In the genomic region with DNA sequence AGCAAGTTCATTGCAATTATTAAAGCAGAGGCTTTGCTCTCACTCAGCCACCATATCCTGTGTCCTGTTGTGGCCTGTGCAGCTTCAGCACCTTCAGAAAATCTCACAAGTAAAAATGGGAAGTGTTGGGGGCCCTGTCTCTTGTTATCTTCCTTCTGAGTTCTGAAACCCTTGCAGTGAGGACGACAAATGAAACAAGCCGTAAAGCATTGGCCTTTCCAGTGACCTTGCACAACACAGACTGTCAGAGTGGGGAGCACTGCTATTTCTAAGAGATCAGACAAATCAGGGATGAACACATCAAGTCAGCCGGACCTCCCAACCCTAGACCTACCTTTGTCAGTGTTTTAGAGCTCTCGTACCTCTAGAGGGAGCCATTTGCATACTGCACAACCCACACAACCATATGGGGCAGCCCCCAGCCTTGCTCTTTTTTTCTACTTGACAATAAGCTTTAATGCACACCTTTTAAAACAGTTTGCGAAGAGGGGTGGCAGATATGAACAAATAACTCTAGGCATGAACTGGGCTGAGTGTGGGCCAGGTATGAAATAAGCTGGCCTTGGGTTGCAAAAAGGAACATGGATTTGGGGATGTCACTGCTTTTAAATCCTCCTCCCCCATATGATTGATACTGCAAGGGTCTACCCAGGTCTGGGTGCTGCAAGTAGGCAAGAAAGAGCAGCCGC, we compare ENCODE assay signal across 8 cellular contexts.
DNase-seq lines count a peak whose midpoint lies in the region; ATAC-seq lines count a peak whose summit lies in the region.

No MANE protein-coding gene starts in this region.

- in situ Hi-C loops in HAP-1 (cut with MboI; ENCODE audit: low sequenced_read_pairs): loop anchor here (25.0 kb wide), 1 partner anchor 223 kb away; no protein-coding TSS in a partner anchor

- H3K4me1 ChIP-seq in HAP-1: no peaks in the 10 kb centered on the region

- no peaks in the 10 kb centered on the region for H3K27me3 ChIP-seq in HAP-1 (ENCODE audit: low read depth)

- H3K36me3 ChIP-seq in HAP-1 (replicated peaks): no peaks in the 10 kb centered on the region

- DNase-seq in NCI-H2081 (lab: John Stamatoyannopoulos, UW): peak; percentile 33 to 40
- no peak for DNase-seq in NCI-H2081 treated with DMSO at 0.1 percent for 48 hours (lab: John Stamatoyannopoulos, UW)
- DNase-seq in HAP-1 (ENCODE audit: low spot score in 2 of 2): peak; percentile 47 to 56
- peak; percentile 66 for DNase-seq in NCI-H2227 treated with DMSO at 0.1 percent for 48 hours (lab: John Stamatoyannopoulos, UW)
- peak; percentile 8 for DNase-seq in amniotic stem cell (lab: John Stamatoyannopoulos, UW)
- peak; percentile 72 for DNase-seq in hepatic stellate cell (ENCODE audit: low spot score)
- DNase-seq in skeletal muscle cell (ENCODE audit: low read depth): peak; percentile 12

- ATAC-seq in GM18870 (IDR thresholded peaks at IDR 0.05; ENCODE audit: unreplicated experiment): no peak

- H3K4me3 ChIP-seq in HAP-1: no peak overlapping the region
- no peak overlapping the region for H3K4me3 ChIP-seq in skeletal muscle cell (ENCODE audit: low read depth, low read length)

- H3K9me3 ChIP-seq in HAP-1: no peaks in the 10 kb centered on the region
